ENCODE assay signal across 9 cellular contexts in genomic region chr6:101397199-101397598, GRCh38. TPM values are rescaled to one million over a fixed set of nuclear protein-coding genes. Genes with fewer than 3 reads are reported as not detected.
DNase-seq lines count a peak whose midpoint lies in the region; ATAC-seq and TF ChIP-seq lines count a peak whose summit lies in the region.
"Had no signal": no experiment of that assay in that cellular context is flagged by ENCODE, and none has a peak within 500 bp of the region (broad histone marks: within the 10 kb centered on the region; RNA-seq: fewer than 3 reads in every experiment).

No MANE protein-coding gene starts in this region.

- peaks cover 97% of the 10 kb centered on the region for H3K27me3 ChIP-seq in gastroesophageal sphincter

- no peaks in the 10 kb centered on the region for H3K9me3 ChIP-seq in gastroesophageal sphincter
- H3K9me3 ChIP-seq: esophagus muscularis mucosa had no signal

- H3K4me3 ChIP-seq in gastroesophageal sphincter, result no peak overlapping the region
- H3K4me3 ChIP-seq: esophagus muscularis mucosa had no signal

- TF ChIP-seq CTCF in gastroesophageal sphincter (IDR thresholded peaks at IDR 0.05), result no peak

- peak; percentile 43 for DNase-seq in ELR (ENCODE audit: low read depth)
- peak; percentile 59 for DNase-seq in NCI-H146 (lab: John Stamatoyannopoulos, UW)
- DNase-seq in SK-MEL-5 (ENCODE audit: low read depth, low spot score), result peak; percentile 72
- peak; percentile 39 for DNase-seq in inferior parietal cortex (ENCODE audit: extremely low spot score)
- no peak for DNase-seq in substantia nigra (lab: John Stamatoyannopoulos, UW)
- DNase-seq in stimulated activated naive CD4-positive, alpha-beta T cell (lab: John Stamatoyannopoulos, UW), result no peak

- in situ Hi-C loops in SK-MEL-5 (cut with HindIII; ENCODE audit: low pct_unique_long_range_greater_than_20kb, low sequenced_read_pairs), result no loop called here

- TF ChIP-seq POLR2A in gastroesophageal sphincter (IDR thresholded peaks at IDR 0.05), result no peak

- no peak for TF ChIP-seq EP300 in gastroesophageal sphincter (IDR thresholded peaks at IDR 0.05)

- peaks cover 0 to 28% (median 9%) of the 10 kb centered on the region in 3 donors for H3K4me1 ChIP-seq in gastroesophageal sphincter

- WGBS in gastroesophageal sphincter (ENCODE audit: low coverage in 1 of 2), 2 donors, result 18 to 34% methylated on average over 4 of the region's 4 CpGs

- no peaks in the 10 kb centered on the region for H3K36me3 ChIP-seq in gastroesophageal sphincter
- H3K36me3 ChIP-seq: esophagus muscularis mucosa had no signal

- H3K27ac ChIP-seq in substantia nigra (ENCODE audit: low read depth, low read length, poor library complexity, severe bottlenecking), result no peak overlapping the region
- no peak overlapping the region for H3K27ac ChIP-seq in gastroesophageal sphincter
- H3K27ac ChIP-seq: esophagus muscularis mucosa had no signal

- ATAC-seq in GM18868 (IDR thresholded peaks at IDR 0.05; ENCODE audit: unreplicated experiment), result no peak
- no peak for ATAC-seq in gastroesophageal sphincter

RNA-seq across cellular contexts. Expression of gene GRIK2, which starts 3.7 kb away (rescaled TPM):
- 8.5 and 9.3 TPM in 2 replicates for total RNA-seq in SK-MEL-5 (2014; rRNA removed; shearing (Covaris generic))
- 8.8 and 12.4 TPM in 2 replicates for polyA plus RNA-seq in SK-MEL-5 (2015; cell fraction: cytosol; rRNA removed)
- polyA plus RNA-seq in SK-MEL-5 (2015; cell fraction: nucleus; rRNA removed), result 31.7 and 39.4 TPM in 2 replicates
- 1 to 10 TPM in 2 of 4 donors, under 1 TPM in 2; 0.82 to 2.2 (median 1.0) TPM for total RNA-seq in gastroesophageal sphincter

Comparison
In these comparisons a context has a peak if more than half of its experiments do, and no peak if none do; other contexts are left out.
1. DNase-seq: peak in ELR (single experiment), NCI-H146 (single experiment), SK-MEL-5 (single experiment) and inferior parietal cortex (single experiment); none in substantia nigra (0 of 49) and stimulated activated naive CD4-positive, alpha-beta T cell (0 of 6).